Comparison of ENCODE assay signal across 33 cellular contexts in the genomic region with DNA sequence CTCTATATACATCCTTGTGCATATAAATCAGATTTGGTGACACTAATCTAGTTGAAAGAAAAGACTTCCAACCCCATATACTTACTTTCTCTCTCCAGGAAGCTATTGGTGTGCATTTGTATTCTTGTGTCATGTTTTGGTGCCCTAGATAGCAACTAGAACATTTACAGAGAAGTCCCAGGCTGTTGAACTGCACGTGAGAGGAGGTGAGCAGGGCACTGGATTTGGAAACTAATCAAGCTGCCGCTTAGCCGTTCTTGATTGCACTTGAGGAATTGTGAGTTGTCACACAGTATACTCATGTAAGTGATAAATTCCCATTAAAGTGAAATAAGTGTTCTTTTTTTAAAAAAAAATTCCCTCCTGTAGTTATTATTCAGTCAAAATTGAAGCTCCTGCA.
"Had no signal": no experiment of that assay in that cellular context is flagged by ENCODE, and none has a peak within 500 bp of the region (broad histone marks: within the 10 kb centered on the region; RNA-seq: fewer than 3 reads in every experiment).

No MANE protein-coding gene starts in this region.

- H3K9me3 ChIP-seq: SJCRH30 had no signal

- H3K4me3 ChIP-seq: PC-9, SJCRH30, SK-N-MC had no signal

- DNase-seq: activated CD4-positive, alpha-beta T cell treated with anti-CD3 and anti-CD28 coated beads for 36 hours; activated CD4-positive, alpha-beta T cell treated with anti-CD3 and anti-CD28 coated beads, Interleukin-2, amount 10 ng/mL, durations not matched to agents 7 days and 5 days; activated CD4-positive, alpha-beta T cell treated with anti-CD3 and anti-CD28 coated beads, Interleukin-2, amount 50 U/mL, for 48 hours; activated CD8-positive, alpha-beta T cell treated with anti-CD3 and anti-CD28 coated beads, Interleukin-2, amount 10 ng/mL, durations not matched to agents 7 days and 5 days; activated gamma-delta T cell; activated naive CD4-positive, alpha-beta T cell treated with Interleukin-2 at 50 U/mL for 16 hours; activated naive CD8-positive, alpha-beta T cell treated with anti-CD3 and anti-CD28 coated beads, Interleukin-2, amount 10 ng/mL, durations not matched to agents 7 days and 5 days; activated T-cell treated with anti-CD3 and anti-CD28 coated beads, Interleukin-2, amount 50 U/mL, for 24 hours; amygdala; central memory CD4-positive, alpha-beta T cell; Kasumi-1; KG1; MM.1S; MV-4-11; NCI-H1092; NCI-H1436 treated with DMSO at 0.1 percent for 48 hours; NCI-H1694 treated with DMSO at 0.1 percent for 48 hours; NCI-H2029; NCI-H345; NCI-H524 treated with DMSO at 0.1 percent for 48 hours; NCI-H748 treated with DMSO at 0.1 percent for 48 hours; NK-92 treated with Interleukin-12 subunit alpha and Interleukin-12 subunit beta, amount 100 ng/mL, for 24 hours; PC-9; SHP77; SJCRH30; T1000 had no signal

- H2AFZ ChIP-seq: PC-9 had no signal

- H3K27ac ChIP-seq: PC-9, RWPE1, SJCRH30, SK-N-MC had no signal

- FAIRE-seq: bronchial epithelial cell, RCC 7860, TTC549 had no signal

- H3K27me3 ChIP-seq: SJCRH30 had no signal

- ATAC-seq: activated CD4-positive, alpha-beta T cell treated with anti-CD3 and anti-CD28 coated beads for 36 hours; activated CD4-positive, CD25-positive, alpha-beta regulatory T cell treated with anti-CD3 and anti-CD28 coated beads, Interleukin-2, amount 50 U/mL, for 24 hours; activated CD8-positive, alpha-beta T cell treated with anti-CD3 and anti-CD28 coated beads, Interleukin-2, amount 10 ng/mL, durations not matched to agents 7 days and 5 days; WTC11 had no signal

- H3K4me2 ChIP-seq: PC-9 had no signal
